ENCODE assay signal across 15 cellular contexts in genomic region chr11:105344938-105345337, GRCh38.
DNase-seq lines count a peak whose midpoint lies in the region; TF ChIP-seq lines count a peak whose summit lies in the region.
"Had no signal": no experiment of that assay in that cellular context is flagged by ENCODE, and none has a peak within 500 bp of the region (broad histone marks: within the 10 kb centered on the region; RNA-seq: fewer than 3 reads in every experiment).

No MANE protein-coding gene starts in this region.

- no peak overlapping the region for H3K4me3 ChIP-seq in fibroblast of pulmonary artery (replicated peaks; ENCODE audit: low read depth, low read length)
- H3K4me3 ChIP-seq: Peyer's patch had no signal

- DNase-seq in NCI-H510A treated with DMSO at 0.1 percent for 48 hours (lab: John Stamatoyannopoulos, UW) (peak; percentile 1), NCI-H510A (lab: John Stamatoyannopoulos, UW) (no peak), NCI-H1105 (lab: John Stamatoyannopoulos, UW) (peak; percentile 6), NCI-H774 (lab: John Stamatoyannopoulos, UW) (peak; percentile 1), fibroblast of pulmonary artery (ENCODE audit: low read depth) (peak; percentile 4), OCI-M2 (lab: John Stamatoyannopoulos, UW; ENCODE audit: unreplicated experiment) (no peak), HUDEP-2 (lab: John Stamatoyannopoulos, UW; ENCODE audit: unreplicated experiment in 76 of 76) (no peak), SW 1271 (lab: John Stamatoyannopoulos, UW) (no peak)
- DNase-seq: AML-193; CD4-positive, alpha-beta T cell; KG1; NCI-H1092; NCI-H2107; NCI-H526; Peyer's patch had no signal

- TF ChIP-seq CTCF in fibroblast of pulmonary artery (IDR thresholded peaks at IDR 0.05; ENCODE audit: low read length, missing control alignments): no peak

Comparison
In these comparisons a context has a peak if more than half of its experiments do, and no peak if none do; other contexts are left out.
1. DNase-seq: peak in NCI-H510A treated with DMSO at 0.1 percent for 48 hours (single experiment), NCI-H1105 (single experiment), NCI-H774 (single experiment) and fibroblast of pulmonary artery (single experiment); none in NCI-H510A (single experiment), OCI-M2 (single experiment), HUDEP-2 (0 of 76) and SW 1271 (0 of 2).